In genomic region chrX:103845165-103845653, GRCh38 we compare ENCODE assay signal across 8 cellular contexts. TPM values are rescaled to one million over a fixed set of nuclear protein-coding genes. Genes with fewer than 3 reads are reported as not detected.
DNase-seq lines count a peak whose midpoint lies in the region; ATAC-seq, FAIRE-seq and TF ChIP-seq lines count a peak whose summit lies in the region.

No MANE protein-coding gene starts in this region.

- H3K27me3 Mint-ChIP-seq in activated CD4-positive, alpha-beta T cell treated with anti-CD3 and anti-CD28 coated beads, Interleukin-2, amount 10 ng/mL, durations not matched to agents 24 days and 14 days = no peaks in the 10 kb centered on the region

- H3K4me1 ChIP-seq in H1 (replicated peaks in 1 of 4; ENCODE audit: control insufficient read depth in 3 of 4, insufficient read depth in 4 of 4, low read length in 3 of 4) = no peaks in the 10 kb centered on the region
- H3K4me1 ChIP-seq in mesendoderm (ENCODE audit: control insufficient read depth, low read depth, low read length) = no peaks in the 10 kb centered on the region

- no peak overlapping the region for H3K56ac ChIP-seq in H1 (replicated peaks; ENCODE audit: insufficient read length, low read depth, low read length)
- H3K56ac ChIP-seq in mesendoderm (ENCODE audit: low read length) = no peak overlapping the region

- POLR2A ChIA-PET in H1 (lab: Charles Lee; ENCODE audit: partially characterized antibody) = interaction anchor here (1.5 to 1.7 kb wide), 2 partner anchors 10 to 268 kb away, joined by 4 to 7 read pairs; no protein-coding TSS in a partner anchor

- H2BK20ac ChIP-seq in H1 (ENCODE audit: low read length) = no peak overlapping the region

- H3K27ac Mint-ChIP-seq in activated CD4-positive, alpha-beta T cell treated with anti-CD3 and anti-CD28 coated beads, Interleukin-2, amount 10 ng/mL, durations not matched to agents 24 days and 14 days = no peak overlapping the region

- H2BK120ac ChIP-seq in H1 (replicated peaks; ENCODE audit: low read depth, low read length) (no peak overlapping the region), mesendoderm (ENCODE audit: low read depth, low read length) (no peak overlapping the region)

- H2BK15ac ChIP-seq in H1 (ENCODE audit: low read length) (no peak overlapping the region), mesendoderm (replicated peaks; ENCODE audit: low read depth) (no peak overlapping the region)

- H3K27me3 ChIP-seq in H1 (replicated peaks in 1 of 4; ENCODE audit: control insufficient read depth in 3 of 4, extremely low read depth in 1 of 4, insufficient read depth in 3 of 4, low read length in 3 of 4) = no peaks in the 10 kb centered on the region
- H3K27me3 ChIP-seq in mesendoderm (ENCODE audit: insufficient read depth, low read length, poor library complexity) = no peaks in the 10 kb centered on the region

- H3K4ac ChIP-seq in H1 (replicated peaks; ENCODE audit: insufficient read length, low read depth, low read length) (no peak overlapping the region), mesendoderm (ENCODE audit: low read depth, low read length) (no peak overlapping the region)

- no peak overlapping the region for H4K5ac ChIP-seq in H1 (ENCODE audit: insufficient read length, low read depth, low read length)
- no peak overlapping the region for H4K5ac ChIP-seq in mesendoderm (ENCODE audit: low read length)

- 6% methylated on average over 4 of the region's 4 CpGs; no CpG with 5 or more reads in 1 of the 2 experiments for WGBS in H1 (ENCODE audit: extremely low coverage in 1 of 2, insufficient coverage in 1 of 2, insufficient read length in 1 of 2, insufficient replicate concordance in 2 of 2, low coverage in 1 of 2, low lambda C conversion rate in 2 of 2, missing lambda C conversion rate in 1 of 2), 2 experiments
- no CpG with 5 or more reads among the region's 4 CpGs for WGBS in mesendoderm (ENCODE audit: extremely low coverage, insufficient coverage, low lambda C conversion rate)

- H3K79me1 ChIP-seq in H1 (ENCODE audit: low read depth, low read length) (no peaks in the 10 kb centered on the region), mesendoderm (ENCODE audit: low read length) (no peaks in the 10 kb centered on the region)

- TF ChIP-seq RAD21 in H1 (IDR thresholded peaks at IDR 0.05 in 1 of 2, conservative IDR thresholded peaks at IDR 0.05 in 1 of 2; ENCODE audit: low read depth in 2 of 2, low read length in 2 of 2) = peak; percentile 66 to 72

- H3K14ac ChIP-seq in H1 (ENCODE audit: insufficient read length) = no peak overlapping the region

- H3K36me3 ChIP-seq in H1 (ENCODE audit: control insufficient read depth in 2 of 4, insufficient read depth in 4 of 4, low read length in 3 of 4) (no peaks in the 10 kb centered on the region), mesendoderm (ENCODE audit: control insufficient read depth, insufficient read depth, low read length) (no peaks in the 10 kb centered on the region)

- no peaks in the 10 kb centered on the region for H3K23me2 ChIP-seq in H1 (ENCODE audit: low read depth, low read length)

- no peak for TF ChIP-seq EP300 in H1 (IDR thresholded peaks at IDR 0.05; ENCODE audit: borderline replicate concordance in 1 of 2, low read depth in 2 of 2, low read length in 2 of 2)

- no peak overlapping the region for H3K4me3 Mint-ChIP-seq in activated CD4-positive, alpha-beta T cell treated with anti-CD3 and anti-CD28 coated beads, Interleukin-2, amount 10 ng/mL, durations not matched to agents 24 days and 14 days

- no peak overlapping the region for H4K91ac ChIP-seq in H1 (replicated peaks; ENCODE audit: insufficient read length, low read length)

- H4K20me1 ChIP-seq in H1 (replicated peaks in 1 of 2; ENCODE audit: control insufficient read depth in 1 of 2, insufficient read depth in 2 of 2, low read length in 2 of 2) = no peaks in the 10 kb centered on the region

- FAIRE-seq in GM12891 (lab: Jason Lieb, UNC) (peak; percentile 67), H1 (lab: Jason Lieb, UNC) (peak; percentile 97)

- peak; percentile 93 for ATAC-seq in HG02884 (IDR thresholded peaks at IDR 0.05; ENCODE audit: unreplicated experiment)
- peak; percentile 66 for ATAC-seq in stimulated activated naive CD8-positive, alpha-beta T cell treated with anti-CD3 and anti-CD28 coated beads, Interleukin-15, Interleukin-2, amounts not matched to agents 100 U/mL and 50 U/mL, for 24 hours

- no peaks in the 10 kb centered on the region for H3K9me3 ChIP-seq in H1 (ENCODE audit: insufficient read depth in 2 of 2, low read depth in 1 of 2, low read length in 1 of 2)

- H3K23ac ChIP-seq in H1 (ENCODE audit: insufficient read length) (no peak overlapping the region), mesendoderm (ENCODE audit: low read length) (no peak overlapping the region)

- H4K8ac ChIP-seq in H1 (ENCODE audit: extremely low read depth, insufficient read depth, low read length) (no peak overlapping the region), mesendoderm (ENCODE audit: low read depth, low read length) (no peak overlapping the region)

- peak; percentile 76 for DNase-seq in AG08395 (ENCODE audit: low spot score)
- DNase-seq in GM12891 (ENCODE audit: insufficient read length, low spot score) = no peak
- peak; percentile 2 for DNase-seq in NCI-H1694 treated with DMSO at 0.1 percent for 48 hours (lab: John Stamatoyannopoulos, UW)
- peak; percentile 82 for DNase-seq in activated CD4-positive, alpha-beta T cell treated with anti-CD3 and anti-CD28 coated beads, Interleukin-2, amount 10 ng/mL, durations not matched to agents 24 days and 14 days
- peak; percentile 29 to 62 for DNase-seq in H1 (ENCODE audit: low read depth in 1 of 2, low spot score in 2 of 2)
- peak; percentile 66 for DNase-seq in mesendoderm
- DNase-seq in stimulated activated naive CD8-positive, alpha-beta T cell treated with anti-CD3 and anti-CD28 coated beads, Interleukin-15, Interleukin-2, amounts not matched to agents 100 U/mL and 50 U/mL, for 24 hours = peak; percentile 46

- no peak overlapping the region for H3K4me3 ChIP-seq in H1 (ENCODE audit: extremely low read depth in 1 of 4, insufficient read depth in 2 of 4, low read depth in 3 of 4, low read length in 4 of 4)
- no peak overlapping the region for H3K4me3 ChIP-seq in mesendoderm (ENCODE audit: low read length)

- H3K27ac ChIP-seq in H1 (ENCODE audit: low read depth, low read length) = no peak overlapping the region
- H3K27ac ChIP-seq in mesendoderm (ENCODE audit: low read depth, low read length) = no peak overlapping the region

- H3K79me2 ChIP-seq in H1 (ENCODE audit: control insufficient read depth in 1 of 2, insufficient read depth in 2 of 2, low read length in 2 of 2) (no peaks in the 10 kb centered on the region), mesendoderm (ENCODE audit: control insufficient read depth, insufficient read depth, low read length) (no peaks in the 10 kb centered on the region)

- H3K18ac ChIP-seq in H1 (ENCODE audit: extremely low read depth, low read length) (no peak overlapping the region), mesendoderm (ENCODE audit: low read length) (no peak overlapping the region)

- no peak overlapping the region for H3K4me2 ChIP-seq in H1 (ENCODE audit: insufficient read depth in 1 of 2, low read depth in 2 of 2, low read length in 2 of 2)
- H3K4me2 ChIP-seq in mesendoderm (ENCODE audit: low read length) = no peak overlapping the region

- CTCF ChIA-PET in H1 (lab: Charles Lee; ENCODE audit: partially characterized antibody) = interaction anchor here (0.8 to 1.9 kb wide), 15 partner anchors 10 to 297 kb away, joined by 3 to 14 read pairs (median 5); partner anchors contain the start of gene RAB9B

- no peaks in the 10 kb centered on the region for H3K9me3 Mint-ChIP-seq in activated CD4-positive, alpha-beta T cell treated with anti-CD3 and anti-CD28 coated beads, Interleukin-2, amount 10 ng/mL, durations not matched to agents 24 days and 14 days

- no peak overlapping the region for H2AK5ac ChIP-seq in H1 (ENCODE audit: low read depth, low read length)
- no peak overlapping the region for H2AK5ac ChIP-seq in mesendoderm (ENCODE audit: low read length)

- TF ChIP-seq CTCF in H1 (IDR thresholded peaks at IDR 0.05; ENCODE audit: control extremely low read depth in 1 of 3, insufficient read depth in 1 of 3, low read depth in 1 of 3, low read length in 3 of 3) = peak; percentile 22 to 69 (median 56)

- H2BK5ac ChIP-seq in H1 (ENCODE audit: low read depth, low read length) (no peak overlapping the region), mesendoderm (ENCODE audit: low read length) (no peak overlapping the region)

- H3K36me3 Mint-ChIP-seq in activated CD4-positive, alpha-beta T cell treated with anti-CD3 and anti-CD28 coated beads, Interleukin-2, amount 10 ng/mL, durations not matched to agents 24 days and 14 days (ENCODE audit: low read depth) = no peaks in the 10 kb centered on the region

- no peak overlapping the region for H3K9ac ChIP-seq in H1 (replicated peaks in 1 of 4; ENCODE audit: extremely low read depth in 1 of 4, low read depth in 3 of 4, low read length in 3 of 4)
- no peak overlapping the region for H3K9ac ChIP-seq in mesendoderm (ENCODE audit: low read length)

- no peak overlapping the region for H2BK12ac ChIP-seq in H1 (ENCODE audit: low read depth, low read length)

- H2AFZ ChIP-seq in H1 (ENCODE audit: low read length) = no peak overlapping the region

- H3K4me1 Mint-ChIP-seq in activated CD4-positive, alpha-beta T cell treated with anti-CD3 and anti-CD28 coated beads, Interleukin-2, amount 10 ng/mL, durations not matched to agents 24 days and 14 days = peaks cover 2% of the 10 kb centered on the region

- intact Hi-C loops in activated CD4-positive, alpha-beta T cell treated with anti-CD3 and anti-CD28 coated beads, Interleukin-2, amount 10 ng/mL, durations not matched to agents 24 days and 14 days (cut with micrococcal nuclease) = loop anchor here (1.0 to 5.0 kb wide), 3 partner anchors 87 to 267 kb away; partner anchors contain the start of gene ZCCHC18

- TF ChIP-seq POLR2A in GM12891 (IDR thresholded peaks at IDR 0.05; ENCODE audit: low read depth, low read length) (no peak), H1 (IDR thresholded peaks at IDR 0.05; ENCODE audit: control extremely low read depth in 1 of 2, low read depth in 2 of 2, low read length in 2 of 2) (no peak)

RNA-seq across cellular contexts. Expression of gene RAB9B, which starts 13.2 kb away (rescaled TPM):
- 0.12 TPM for polyA plus RNA-seq in GM12891 (2012; ENCODE audit: low read depth, missing spikeins)
- total RNA-seq in activated CD4-positive, alpha-beta T cell treated with anti-CD3 and anti-CD28 coated beads, Interleukin-2, amount 10 ng/mL, durations not matched to agents 24 days and 14 days = 0.17 and 0.35 TPM in 2 replicates
- total RNA-seq in H1 (2021; fragmentation: NEBNext Ultra II Directional; extraction: Animal tissue kit (Norgen Biotek cat#: 25700)) = 0.46 and 0.56 TPM in 2 replicates
- 0.13 and 0.26 TPM in 2 replicates for polyA plus RNA-seq in H1 (2011; rRNA removed)
- 0.19 TPM for polyA plus RNA-seq in H1 (2011; cell fraction: cytosol; rRNA removed)
- 0.26 TPM for polyA plus RNA-seq in H1 (2011; cell fraction: nucleus; rRNA removed)
- polyA plus RNA-seq in H1 (2012, experiment 1 of 2) = 0.18 to 0.47 TPM (median 0.27 TPM) in 4 replicates
- polyA plus RNA-seq in H1 (2012, experiment 2 of 2) = 0.04 TPM
- 0.55 TPM for polyA plus RNA-seq in H1 (2013, experiment 1 of 2)
- polyA plus RNA-seq in H1 (2013, experiment 2 of 2) = 0.35 TPM
- polyA minus RNA-seq in H1 (2011; rRNA and poly(A)+ RNA removed) = 0.24 and 0.32 TPM in 2 replicates
- polyA minus RNA-seq in H1 (2011; cell fraction: cytosol; rRNA and poly(A)+ RNA removed) = not detected
- polyA minus RNA-seq in H1 (2011; cell fraction: nucleus; rRNA and poly(A)+ RNA removed) = 0.80 TPM
- polyA plus RNA-seq in mesendoderm (2013, experiment 1 of 2) = 0.22 TPM
- 0.28 TPM for polyA plus RNA-seq in mesendoderm (2013, experiment 2 of 2)
